8 cellular contexts compared by ENCODE assay signal in the genomic region with DNA sequence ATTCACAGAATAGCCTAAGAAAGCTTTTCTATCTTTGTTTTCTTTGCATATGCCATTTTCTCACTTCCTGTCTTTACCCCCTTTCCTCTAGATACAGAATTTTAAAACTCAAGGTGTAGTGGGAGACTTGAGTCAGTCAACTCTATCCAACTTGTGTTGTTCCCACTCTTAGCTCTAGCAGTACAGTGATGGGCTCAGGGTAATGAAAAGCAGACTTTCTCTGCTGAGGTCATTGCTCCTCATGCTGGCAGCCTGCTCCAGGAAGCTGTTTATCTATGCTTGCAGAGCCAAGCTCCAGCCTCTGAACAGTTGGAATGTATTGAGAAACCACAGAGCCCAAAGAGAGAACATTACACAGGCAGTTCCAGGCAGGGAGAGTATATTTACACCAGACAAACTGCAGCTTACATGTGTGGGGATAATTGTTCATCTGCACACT.
DNase-seq lines count a peak whose midpoint lies in the region; ATAC-seq and TF ChIP-seq lines count a peak whose summit lies in the region.

No MANE protein-coding gene starts in this region.

- no peak overlapping the region for H3K27ac Mint-ChIP-seq in natural killer cell

- H3K4me3 ChIP-seq in SJCRH30 (no peak overlapping the region), esophagus squamous epithelium (no peak overlapping the region)

- H3K27me3 Mint-ChIP-seq in natural killer cell (ENCODE audit: low read depth in 2 of 2), result no peaks in the 10 kb centered on the region

- no peaks in the 10 kb centered on the region for H3K36me3 Mint-ChIP-seq in natural killer cell

- ATAC-seq in HG03378 (IDR thresholded peaks at IDR 0.05; ENCODE audit: unreplicated experiment), result peak; percentile 48
- no peak for ATAC-seq in natural killer cell

- H3K27me3 ChIP-seq in SJCRH30, result no peaks in the 10 kb centered on the region
- no peaks in the 10 kb centered on the region for H3K27me3 ChIP-seq in esophagus squamous epithelium

- H3K4me1 Mint-ChIP-seq in natural killer cell, result peaks cover 9 to 15% of the 10 kb centered on the region in 2 donors

- H3K27ac ChIP-seq in SJCRH30 (no peak overlapping the region), esophagus squamous epithelium (peak overlapping the region in 3 of 4 donors; percentile 34 to 49 (median 45))

- no peaks in the 10 kb centered on the region for H3K9me3 ChIP-seq in SJCRH30 (replicated peaks)
- H3K9me3 ChIP-seq in esophagus squamous epithelium, result no peaks in the 10 kb centered on the region

- H3K36me3 ChIP-seq in SJCRH30 (no peaks in the 10 kb centered on the region; the same call in 1 of the 2 replicates), esophagus squamous epithelium (no peaks in the 10 kb centered on the region)

- no peaks in the 10 kb centered on the region for H3K9me3 Mint-ChIP-seq in natural killer cell

- peak; percentile 92 for DNase-seq in AG20443 (ENCODE audit: low spot score)
- DNase-seq in SJCRH30, result peak; percentile 61 to 71
- DNase-seq in esophagus squamous epithelium (lab: John Stamatoyannopoulos, UW), result no peak
- DNase-seq in myocyte (ENCODE audit: low read depth), result peak; percentile 94
- no peak for DNase-seq in activated CD8-positive, alpha-beta memory T cell treated with anti-CD3 and anti-CD28 coated beads, Interleukin-2, amount 50 U/mL, for 4 hours
- DNase-seq in natural killer cell, result no peak
- DNase-seq in activated effector memory CD4-positive, alpha-beta T cell treated with anti-CD3 and anti-CD28 coated beads, Interleukin-2, amount 50 U/mL, for 16 hours, result no peak

- H3K4me1 ChIP-seq in SJCRH30 (peaks cover 12% of the 10 kb centered on the region), esophagus squamous epithelium (peaks cover 0 to 29% (median 16%) of the 10 kb centered on the region in 3 donors)

- no peak for TF ChIP-seq CTCF in esophagus squamous epithelium (IDR thresholded peaks at IDR 0.05)
- TF ChIP-seq CTCF in natural killer cell (IDR thresholded peaks at IDR 0.05), result no peak

- no peak overlapping the region for H3K4me3 Mint-ChIP-seq in natural killer cell

- TF ChIP-seq POLR2A in esophagus squamous epithelium (IDR thresholded peaks at IDR 0.05), result no peak

- intact Hi-C loops in esophagus squamous epithelium (cut with DNase I), result no loop called here
- intact Hi-C loops in natural killer cell (cut with micrococcal nuclease), result no loop called here

Comparison
In these comparisons a context has a peak if more than half of its experiments do, and no peak if none do; other contexts are left out.
1. DNase-seq: peak in AG20443 (single experiment), SJCRH30 (2 of 2) and myocyte (single experiment); none in esophagus squamous epithelium (single experiment), activated CD8-positive, alpha-beta memory T cell treated with anti-CD3 and anti-CD28 coated beads, Interleukin-2, amount 50 U/mL, for 4 hours (single experiment), natural killer cell (single experiment) and activated effector memory CD4-positive, alpha-beta T cell treated with anti-CD3 and anti-CD28 coated beads, Interleukin-2, amount 50 U/mL, for 16 hours (single experiment).